ENCODE assay signal across 9 cellular contexts in the genomic region with DNA sequence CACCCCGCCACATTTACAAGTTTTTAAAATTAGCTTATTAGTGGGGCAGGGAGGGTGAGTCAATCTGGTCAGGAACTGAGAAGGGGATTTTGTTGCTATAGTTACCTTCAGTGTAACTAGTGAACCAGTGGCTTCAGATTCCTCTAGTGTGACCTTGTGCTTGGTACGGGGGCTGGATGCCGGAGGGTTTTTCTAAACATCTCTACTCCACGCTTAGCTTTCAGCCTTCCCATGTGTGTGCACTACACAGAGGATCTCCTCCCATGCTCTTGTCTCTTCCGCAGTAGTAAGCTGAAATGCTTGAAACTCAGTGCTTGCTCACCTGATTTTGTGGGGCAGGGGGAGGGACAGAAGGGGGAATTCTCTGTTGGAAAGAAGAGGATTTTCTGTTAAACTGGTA.
DNase-seq lines count a peak whose midpoint lies in the region; ATAC-seq, FAIRE-seq and TF ChIP-seq lines count a peak whose summit lies in the region.
"Had no signal": no experiment of that assay in that cellular context is flagged by ENCODE, and none has a peak within 500 bp of the region (broad histone marks: within the 10 kb centered on the region; RNA-seq: fewer than 3 reads in every experiment).

No MANE protein-coding gene starts in this region.

- peak; percentile 86 for FAIRE-seq in GM18507 (lab: Jason Lieb, UNC)
- FAIRE-seq: K562 had no signal

- H3K36me3 ChIP-seq in left lung: no peaks in the 10 kb centered on the region

- intact Hi-C loops in left lung (cut with DNase I): no loop called here

- no peak overlapping the region for H3K4me3 ChIP-seq in left lung
- H3K4me3 ChIP-seq: K562 had no signal

- ATAC-seq in GM21619 (IDR thresholded peaks at IDR 0.05; ENCODE audit: unreplicated experiment) (peak; percentile 91), left lung (peak; percentile 25)
- ATAC-seq: K562 had no signal

- no peaks in the 10 kb centered on the region for H3K9me3 ChIP-seq in left lung

- H3K4me1 ChIP-seq in left lung: peaks cover 0 to 10% of the 10 kb centered on the region in 2 donors

- no peak for TF ChIP-seq CTCF in left lung (IDR thresholded peaks at IDR 0.05)

- no peak for DNase-seq in GM18507 (ENCODE audit: extremely low spot score, insufficient read length, low read depth)
- DNase-seq in HT1080 (ENCODE audit: low read depth): peak; percentile 50
- no peak for DNase-seq in left lung
- DNase-seq in putamen (ENCODE audit: low spot score): no peak
- no peak for DNase-seq in substantia nigra (lab: John Stamatoyannopoulos, UW)
- DNase-seq in G401 (ENCODE audit: low spot score): no peak
- DNase-seq in HCEC 1CT: no peak

- no peaks in the 10 kb centered on the region for H3K27me3 ChIP-seq in left lung

- H3K27ac ChIP-seq in left lung: peak overlapping the region in 1 of 2 donors; percentile 25
- no peak overlapping the region for H3K27ac ChIP-seq in substantia nigra (ENCODE audit: low read depth, low read length, poor library complexity, severe bottlenecking)

- in situ Hi-C loops in G401 (cut with HindIII; ENCODE audit: low sequenced_read_pairs): no loop called here
